Comparison of ENCODE assay signal across 1 cellular context in genomic region chr1:43058545-43059360, GRCh38.
TF ChIP-seq lines count a peak whose summit lies in the region.

No MANE protein-coding gene starts in this region.

TF ChIP-seq in H1, 55 proteins besides CTCF, POLR2A, EP300 and RAD21:
- TF ChIP-seq MAFK (IDR thresholded peaks at IDR 0.05; ENCODE audit: low read depth, low read length) (peak; percentile 94), KDM4A (IDR thresholded peaks at IDR 0.05; ENCODE audit: low read depth, low read length, severe bottlenecking) (no peak)
